ENCODE assay signal across 8 cellular contexts in genomic region chr7:132577206-132578049, GRCh38. TPM values are rescaled to one million over a fixed set of nuclear protein-coding genes. Genes with fewer than 3 reads are reported as not detected.
A peak's percentile ranks its signal among the peaks of the same experiment; 100 is the strongest.
DNase-seq lines count a peak whose midpoint lies in the region; ATAC-seq, FAIRE-seq and TF ChIP-seq lines count a peak whose summit lies in the region.

No MANE protein-coding gene starts in this region.

- H3K9me3 ChIP-seq in astrocyte (ENCODE audit: insufficient read depth, low read depth, low read length) (no peaks in the 10 kb centered on the region), iPS-15b (ENCODE audit: control insufficient read depth, insufficient read depth, low read length) (no peaks in the 10 kb centered on the region)

- peak overlapping the region; percentile 74 for H2AFZ ChIP-seq in astrocyte (ENCODE audit: low read depth, low read length)

- H3K36me3 ChIP-seq in astrocyte (ENCODE audit: insufficient read depth, low read length) (no peaks in the 10 kb centered on the region), iPS-15b (ENCODE audit: control insufficient read depth, insufficient read depth, low read length) (no peaks in the 10 kb centered on the region)

- H3K9ac ChIP-seq in astrocyte (ENCODE audit: low read length) (no peak overlapping the region), iPS-15b (ENCODE audit: low read depth, low read length) (no peak overlapping the region)

- H3K4me3 Mint-ChIP-seq in astrocyte (ENCODE audit: unreplicated experiment) (peak overlapping the region; percentile 76), CD14-positive monocyte (peak overlapping the region in 1 of 2 donors; percentile 81)

- H3K9me3 Mint-ChIP-seq in astrocyte (ENCODE audit: unreplicated experiment): no peaks in the 10 kb centered on the region
- peaks cover 0 to 10% (median 2%) of the 10 kb centered on the region in 7 donors for H3K9me3 Mint-ChIP-seq in CD14-positive monocyte

- FAIRE-seq in astrocyte (lab: Jason Lieb, UNC): no peak

- H3K4me2 ChIP-seq in astrocyte (ENCODE audit: low read length): peak overlapping the region; percentile 88

- H3K27ac ChIP-seq in astrocyte (ENCODE audit: low read depth, low read length): no peak overlapping the region

- H3K27ac Mint-ChIP-seq in astrocyte (ENCODE audit: unreplicated experiment) (no peak overlapping the region), CD14-positive monocyte (no peak overlapping the region)

- H3K4me3 ChIP-seq in astrocyte (ENCODE audit: insufficient read depth, low read depth, low read length): peak overlapping the region; percentile 22
- H3K4me3 ChIP-seq in iPS-15b (ENCODE audit: low read depth, low read length): peak overlapping the region; percentile 45

- DNase-seq in GDM1 (lab: John Stamatoyannopoulos, UW): peak; percentile 52
- DNase-seq in NCI-H2171 (lab: John Stamatoyannopoulos, UW): peak; percentile 74
- DNase-seq in astrocyte (ENCODE audit: low read depth): peak; percentile 62
- DNase-seq in sciatic nerve (ENCODE audit: low spot score): peak; percentile 81
- DNase-seq in CD14-positive monocyte (ENCODE audit: low spot score): no peak

- H3K27me3 ChIP-seq in astrocyte (ENCODE audit: insufficient read depth, low read length) (peaks cover 37% of the 10 kb centered on the region), iPS-15b (ENCODE audit: control insufficient read depth, insufficient read depth, low read length) (peaks cover 75% of the 10 kb centered on the region)

- H3K4me1 ChIP-seq in astrocyte (ENCODE audit: insufficient read depth, low read length): peaks cover 20% of the 10 kb centered on the region
- peaks cover 24% of the 10 kb centered on the region for H3K4me1 ChIP-seq in iPS-15b (ENCODE audit: control insufficient read depth, insufficient read depth, low read length)

- H3K4me1 Mint-ChIP-seq in astrocyte (ENCODE audit: low read depth, unreplicated experiment): peaks cover 11% of the 10 kb centered on the region
- peaks cover 5% of the 10 kb centered on the region for H3K4me1 Mint-ChIP-seq in CD14-positive monocyte

- H3K27me3 Mint-ChIP-seq in astrocyte (ENCODE audit: low read depth, unreplicated experiment) (peaks cover 73% of the 10 kb centered on the region), CD14-positive monocyte (ENCODE audit: low read depth in 3 of 3) (peaks cover 66 to 74% (median 70%) of the 10 kb centered on the region in 3 donors)

- TF ChIP-seq CTCF in astrocyte (IDR thresholded peaks at IDR 0.05; ENCODE audit: insufficient read depth, low read depth, low read length): no peak
- no peak for TF ChIP-seq CTCF in CD14-positive monocyte (IDR thresholded peaks at IDR 0.05)

- ATAC-seq in sciatic nerve (peak; percentile 77), HG02798 (IDR thresholded peaks at IDR 0.05; ENCODE audit: poor library complexity, unreplicated experiment) (no peak), HG02840 (IDR thresholded peaks at IDR 0.05; ENCODE audit: low FRiP score, unreplicated experiment) (no peak)

- peaks cover 9% of the 10 kb centered on the region for H3K79me2 ChIP-seq in astrocyte (ENCODE audit: insufficient read depth, low read length)

- peaks cover 10% of the 10 kb centered on the region for H4K20me1 ChIP-seq in astrocyte (ENCODE audit: insufficient read depth, low read length)

- H3K36me3 Mint-ChIP-seq in astrocyte (ENCODE audit: low read depth, unreplicated experiment) (peaks cover 4% of the 10 kb centered on the region), CD14-positive monocyte (peaks cover 0 to 3% of the 10 kb centered on the region in 2 donors)

- intact Hi-C loops in sciatic nerve (cut with DNase I): no loop called here
- intact Hi-C loops in CD14-positive monocyte (cut with micrococcal nuclease): no loop called here

RNA-seq across cellular contexts. Expression of gene PLXNA4, which starts 1.2 kb away (rescaled TPM):
- total RNA-seq in astrocyte: 3.3 and 4.3 TPM in 2 replicates
- total RNA-seq in sciatic nerve: 9.0 TPM
- not detected for polyA plus RNA-seq in CD14-positive monocyte
